Comparison of ENCODE assay signal across 9 cellular contexts in genomic region chr12:5637698-5638097, GRCh38.
"Had no signal": no experiment of that assay in that cellular context is flagged by ENCODE, and none has a peak within 500 bp of the region (broad histone marks: within the 10 kb centered on the region; RNA-seq: fewer than 3 reads in every experiment).

No MANE protein-coding gene starts in this region.

- H3K4me2 ChIP-seq: KMS-11 had no signal

- H3K27ac ChIP-seq: GM23248, KMS-11 had no signal

- H3K4me3 ChIP-seq: GM23248 had no signal

- H3K9ac ChIP-seq: GM23248, KMS-11 had no signal

- H3K9me3 Mint-ChIP-seq: H9 had no signal

- H3K27ac Mint-ChIP-seq: IgD-negative memory B cell had no signal

- DNase-seq: GM23248, GOT3, H9, HCEC 1CT, KBM-7 had no signal

- H3K36me3 Mint-ChIP-seq: IgD-negative memory B cell had no signal

- FAIRE-seq: H54, HTR-8/SVneo had no signal

- H3K4me1 Mint-ChIP-seq: IgD-negative memory B cell had no signal

- H2AFZ ChIP-seq: GM23248 had no signal

- H3K4me3 Mint-ChIP-seq: H9, IgD-negative memory B cell had no signal
